Comparison of ENCODE assay signal across 1 cellular context in the genomic region with DNA sequence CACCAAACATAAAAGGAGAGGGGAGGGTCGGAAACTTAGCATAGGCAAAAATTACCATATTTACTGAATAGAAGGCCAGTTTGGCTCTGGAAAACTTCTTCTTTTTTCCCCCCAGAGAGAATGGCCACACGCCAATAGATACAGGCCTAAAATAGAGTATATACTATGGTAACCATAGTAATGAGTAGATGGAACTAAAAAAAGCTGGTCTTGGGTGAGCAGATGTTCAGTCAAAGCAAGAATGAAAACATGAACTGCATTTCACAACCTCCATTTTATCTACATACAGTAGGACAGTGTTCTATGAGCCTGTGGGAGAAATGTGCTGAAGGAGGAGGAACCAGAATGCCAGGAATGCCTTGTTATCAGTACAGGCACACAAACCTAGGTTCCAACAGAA.
TF ChIP-seq lines count a peak whose summit lies in the region.

No MANE protein-coding gene starts in this region.

TF ChIP-seq in H1, 55 proteins besides CTCF, POLR2A, EP300 and RAD21:
- no peak for TF ChIP-seq KDM1A (IDR thresholded peaks at IDR 0.05; ENCODE audit: borderline replicate concordance, low read length)
- TF ChIP-seq CBX8 (IDR thresholded peaks at IDR 0.05; ENCODE audit: borderline replicate concordance, low read depth, low read length), result no peak
- TF ChIP-seq KDM4A (IDR thresholded peaks at IDR 0.05; ENCODE audit: low read depth, low read length, severe bottlenecking), result no peak
- no peak for TF ChIP-seq SP4 (IDR thresholded peaks at IDR 0.05; ENCODE audit: low read length)
- no peak for TF ChIP-seq ZNF274 (IDR thresholded peaks at IDR 0.05; ENCODE audit: borderline replicate concordance, extremely low read depth, low read length)
- no peak for TF ChIP-seq JUND (IDR thresholded peaks at IDR 0.05; ENCODE audit: low read length)
- no peak for TF ChIP-seq RNF2 (IDR thresholded peaks at IDR 0.05; ENCODE audit: borderline replicate concordance, low read depth, low read length, missing control alignments, poor library complexity, severe bottlenecking)
- TF ChIP-seq, protein P1, sequence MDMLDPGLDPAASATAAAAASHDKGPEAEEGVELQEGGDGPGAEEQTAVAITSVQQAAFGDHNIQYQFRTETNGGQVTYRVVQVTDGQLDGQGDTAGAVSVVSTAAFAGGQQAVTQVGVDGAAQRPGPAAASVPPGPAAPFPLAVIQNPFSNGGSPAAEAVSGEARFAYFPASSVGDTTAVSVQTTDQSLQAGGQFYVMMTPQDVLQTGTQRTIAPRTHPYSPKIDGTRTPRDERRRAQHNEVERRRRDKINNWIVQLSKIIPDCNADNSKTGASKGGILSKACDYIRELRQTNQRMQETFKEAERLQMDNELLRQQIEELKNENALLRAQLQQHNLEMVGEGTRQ (IDR thresholded peaks at IDR 0.05; ENCODE audit: low read length), result no peak
- no peak for TF ChIP-seq CHD2 (IDR thresholded peaks at IDR 0.05; ENCODE audit: low read length)
- no peak for TF ChIP-seq SRF (IDR thresholded peaks at IDR 0.05; ENCODE audit: low read depth, low read length)
- no peak for TF ChIP-seq TEAD4 (IDR thresholded peaks at IDR 0.05; ENCODE audit: low read depth, low read length)
- TF ChIP-seq TAF7 (optimal IDR thresholded peaks at IDR 0.05; ENCODE audit: borderline replicate concordance, low read depth, low read length), result no peak
- TF ChIP-seq, protein P2, sequence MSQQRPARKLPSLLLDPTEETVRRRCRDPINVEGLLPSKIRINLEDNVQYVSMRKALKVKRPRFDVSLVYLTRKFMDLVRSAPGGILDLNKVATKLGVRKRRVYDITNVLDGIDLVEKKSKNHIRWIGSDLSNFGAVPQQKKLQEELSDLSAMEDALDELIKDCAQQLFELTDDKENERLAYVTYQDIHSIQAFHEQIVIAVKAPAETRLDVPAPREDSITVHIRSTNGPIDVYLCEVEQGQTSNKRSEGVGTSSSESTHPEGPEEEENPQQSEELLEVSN (IDR thresholded peaks at IDR 0.05), result no peak
- no peak for TF ChIP-seq HDAC2 (IDR thresholded peaks at IDR 0.05; ENCODE audit: borderline replicate concordance in 1 of 2, low read depth in 2 of 2, low read length in 2 of 2)
TF ChIP-seq in H1: peak in this region for 0.
